In the genomic region with DNA sequence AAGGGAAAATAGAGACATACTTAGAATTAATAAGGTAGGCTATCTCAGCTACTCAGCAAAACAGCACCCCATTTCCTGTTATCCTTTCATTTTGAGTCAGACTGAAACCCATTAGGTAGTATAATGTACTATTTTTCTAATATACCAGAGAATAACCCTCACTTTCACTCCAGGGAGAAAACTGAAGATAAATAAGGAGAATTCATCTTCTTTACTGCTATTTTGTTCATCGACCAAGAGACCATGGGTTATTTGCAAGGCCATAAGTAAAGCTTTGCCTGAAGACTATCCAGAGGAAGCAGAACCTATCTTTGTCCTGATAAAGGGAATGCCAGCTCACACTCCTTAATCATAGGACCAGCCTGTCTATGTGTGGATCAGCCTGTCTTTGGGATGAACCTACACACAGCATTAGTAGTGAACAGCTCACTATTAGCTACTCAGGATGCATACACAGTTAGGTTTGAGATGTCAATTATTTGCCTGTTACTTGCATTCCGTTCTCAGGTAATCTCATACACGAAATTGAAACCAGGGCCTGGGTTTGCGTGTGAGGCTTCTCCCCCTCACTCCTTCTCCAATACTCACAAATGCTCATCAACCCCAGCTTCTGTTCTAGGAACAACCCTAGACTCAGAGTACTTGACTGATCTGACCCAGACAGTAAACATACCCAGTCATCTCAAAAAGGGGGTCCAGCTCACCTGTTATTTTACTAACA, we compare ENCODE assay signal across 10 cellular contexts.
DNase-seq lines count a peak whose midpoint lies in the region; ATAC-seq and TF ChIP-seq lines count a peak whose summit lies in the region.
"Had no signal": no experiment of that assay in that cellular context is flagged by ENCODE, and none has a peak within 500 bp of the region (broad histone marks: within the 10 kb centered on the region; RNA-seq: fewer than 3 reads in every experiment).

No MANE protein-coding gene starts in this region.

- peaks cover 28% of the 10 kb centered on the region for H3K4me1 ChIP-seq in A673 (ENCODE audit: insufficient read depth, low read length, poor library complexity, severe bottlenecking)
- H3K4me1 ChIP-seq: prostate gland had no signal

- H3K4me3 ChIP-seq in A673 (ENCODE audit: low read depth, low read length, poor library complexity, severe bottlenecking), result no peak overlapping the region
- H3K4me3 ChIP-seq in dorsolateral prefrontal cortex, result no peak overlapping the region
- H3K4me3 ChIP-seq: left ventricle myocardium inferior, prostate gland had no signal

- peak; percentile 69 for ATAC-seq in GM18873 (IDR thresholded peaks at IDR 0.05; ENCODE audit: low FRiP score, unreplicated experiment)
- ATAC-seq in GM21825 (IDR thresholded peaks at IDR 0.05; ENCODE audit: unreplicated experiment), result peak; percentile 58
- ATAC-seq in HG03354 (IDR thresholded peaks at IDR 0.05; ENCODE audit: poor library complexity, severe bottlenecking, unreplicated experiment), result peak; percentile 86

- H3K27me3 ChIP-seq in A673 (replicated peaks; ENCODE audit: insufficient read depth, low read depth, low read length, poor library complexity), result no peaks in the 10 kb centered on the region
- no peaks in the 10 kb centered on the region for H3K27me3 ChIP-seq in dorsolateral prefrontal cortex

- H3K9me3 ChIP-seq in A673 (ENCODE audit: low read depth, low read length, poor library complexity, severe bottlenecking), result no peaks in the 10 kb centered on the region
- H3K9me3 ChIP-seq: left ventricle myocardium inferior, prostate gland had no signal

- TF ChIP-seq CTCF in A673 (conservative IDR thresholded peaks at IDR 0.05; ENCODE audit: low read depth, low read length) (no peak), dorsolateral prefrontal cortex (IDR thresholded peaks at IDR 0.05 in 54 of 56, conservative IDR thresholded peaks at IDR 0.05 in 2 of 56; ENCODE audit: low read depth in 1 of 56, partially characterized antibody in 56 of 56) (no peak)

- intact Hi-C loops in A673 (cut with micrococcal nuclease; ENCODE audit: unreplicated experiment), result no loop called here
- intact Hi-C loops in dorsolateral prefrontal cortex (cut with DNase I), result no loop called here

- DNase-seq in A673 (ENCODE audit: low spot score) (no peak), DMS53 (lab: John Stamatoyannopoulos, UW) (no peak), dorsolateral prefrontal cortex (no peak), NCI-H2171 (lab: John Stamatoyannopoulos, UW) (no peak)
- no peak for DNase-seq in activated CD4-positive, alpha-beta T cell treated with anti-CD3 and anti-CD28 coated beads, Interleukin-2, amount 50 U/mL, for 1 hour

- POLR2A ChIA-PET in A673 (lab: Charles Lee; ENCODE audit: low non-redundant PET), result no interaction called here

- H3K36me3 ChIP-seq in A673 (ENCODE audit: insufficient read depth, low read length, poor library complexity, severe bottlenecking), result no peaks in the 10 kb centered on the region
- H3K36me3 ChIP-seq: left ventricle myocardium inferior, prostate gland had no signal

- CTCF ChIA-PET in A673 (lab: Charles Lee), result no interaction called here

- no TSS peak for BruUV-seq in A673 (replicated peaks; lab: Mats Ljungman, UMichigan)

- peak overlapping the region; percentile 2 for H3K27ac ChIP-seq in A673 (ENCODE audit: low read depth, low read length, poor library complexity, severe bottlenecking)
- H3K27ac ChIP-seq in dorsolateral prefrontal cortex, result no peak overlapping the region
- H3K27ac ChIP-seq: left ventricle myocardium inferior, prostate gland had no signal
